15 cellular contexts compared by ENCODE assay signal in the genomic region with DNA sequence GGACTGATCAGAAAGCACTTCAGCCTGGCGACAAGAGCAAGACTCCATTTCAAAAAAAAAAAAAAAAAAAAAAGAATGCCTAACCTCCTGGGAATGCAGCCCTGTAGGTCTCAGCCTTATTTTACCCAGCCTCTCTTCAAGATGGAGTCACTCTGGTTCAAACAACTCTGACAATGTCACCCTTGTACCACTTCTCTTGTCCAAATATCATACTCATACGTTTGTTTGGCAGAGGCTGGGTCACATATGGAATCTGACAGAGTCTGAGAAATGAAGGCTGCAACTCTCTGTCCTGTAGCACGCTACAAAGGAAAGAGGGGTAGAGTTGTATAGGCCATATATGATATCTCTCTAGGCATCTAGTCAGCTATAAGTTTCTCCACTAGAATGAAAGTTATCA. TPM values are rescaled to one million over a fixed set of nuclear protein-coding genes. Genes with fewer than 3 reads are reported as not detected.
A peak's percentile ranks its signal among the peaks of the same experiment; 100 is the strongest.
DNase-seq lines count a peak whose midpoint lies in the region; TF ChIP-seq lines count a peak whose summit lies in the region.
"Had no signal": no experiment of that assay in that cellular context is flagged by ENCODE, and none has a peak within 500 bp of the region (broad histone marks: within the 10 kb centered on the region; RNA-seq: fewer than 3 reads in every experiment).

No MANE protein-coding gene starts in this region.

- intact Hi-C loops in activated CD4-positive, alpha-beta T cell treated with anti-CD3 and anti-CD28 coated beads, Interleukin-2, amount 10 ng/mL, durations not matched to agents 24 days and 14 days (cut with micrococcal nuclease): no loop called here

- H3K4me1 Mint-ChIP-seq in activated CD4-positive, alpha-beta T cell treated with anti-CD3 and anti-CD28 coated beads, Interleukin-2, amount 10 ng/mL, durations not matched to agents 24 days and 14 days: no peaks in the 10 kb centered on the region
- H3K4me1 Mint-ChIP-seq in endothelial cell (ENCODE audit: unreplicated experiment): peaks cover 16% of the 10 kb centered on the region
- H3K4me1 Mint-ChIP-seq in glutamatergic neuron (ENCODE audit: low read depth, unreplicated experiment): no peaks in the 10 kb centered on the region

- H3K27ac Mint-ChIP-seq in activated CD4-positive, alpha-beta T cell treated with anti-CD3 and anti-CD28 coated beads, Interleukin-2, amount 10 ng/mL, durations not matched to agents 24 days and 14 days: no peak overlapping the region
- no peak overlapping the region for H3K27ac Mint-ChIP-seq in endothelial cell (ENCODE audit: unreplicated experiment)
- no peak overlapping the region for H3K27ac Mint-ChIP-seq in glutamatergic neuron (ENCODE audit: unreplicated experiment)
- H3K27ac Mint-ChIP-seq: CD4-positive, alpha-beta memory T cell had no signal

- peak; percentile 37 for DNase-seq in activated CD4-positive, alpha-beta T cell treated with anti-CD3 and anti-CD28 coated beads, Interleukin-2, amount 10 ng/mL, durations not matched to agents 24 days and 14 days
- no peak for DNase-seq in activated CD4-positive, alpha-beta T cell treated with anti-CD3 and anti-CD28 coated beads for 48 hours
- DNase-seq in endothelial cell (ENCODE audit: low spot score) (no peak), glutamatergic neuron (no peak), SIG-M5 treated with dmso at 0.1 percent for 504 hours (lab: John Stamatoyannopoulos, UW; ENCODE audit: unreplicated experiment) (no peak), NCI-H510A treated with DMSO at 0.1 percent for 48 hours (lab: John Stamatoyannopoulos, UW) (no peak)
- DNase-seq in activated CD8-positive, alpha-beta memory T cell treated with anti-CD3 and anti-CD28 coated beads, Interleukin-2, amount 50 U/mL, for 4 hours: no peak
- DNase-seq: 8988T; BE2C; CD4-positive, alpha-beta memory T cell; DMS153; DMS79; GDM1; HCEC 1CT had no signal

- H4K20me1 ChIP-seq in Loucy (ENCODE audit: insufficient read depth, low read length, poor library complexity, severe bottlenecking): no peaks in the 10 kb centered on the region

- no peaks in the 10 kb centered on the region for H3K9me3 ChIP-seq in Loucy (ENCODE audit: insufficient read depth, low read depth, low read length)
- H3K9me3 ChIP-seq: BE2C had no signal

- no peak overlapping the region for H3K4me3 ChIP-seq in Loucy (ENCODE audit: low read length, poor library complexity, severe bottlenecking)

- no peaks in the 10 kb centered on the region for H3K36me3 Mint-ChIP-seq in activated CD4-positive, alpha-beta T cell treated with anti-CD3 and anti-CD28 coated beads, Interleukin-2, amount 10 ng/mL, durations not matched to agents 24 days and 14 days (ENCODE audit: low read depth)
- H3K36me3 Mint-ChIP-seq in endothelial cell (ENCODE audit: low read depth, unreplicated experiment) (no peaks in the 10 kb centered on the region), glutamatergic neuron (ENCODE audit: unreplicated experiment) (no peaks in the 10 kb centered on the region)
- H3K36me3 Mint-ChIP-seq: CD4-positive, alpha-beta memory T cell had no signal

- no peaks in the 10 kb centered on the region for H3K79me2 ChIP-seq in Loucy (ENCODE audit: insufficient read depth, low read length)

- no peaks in the 10 kb centered on the region for H3K9me2 ChIP-seq in Loucy (replicated peaks; ENCODE audit: low read depth, low read length)

- H3K9me3 Mint-ChIP-seq in activated CD4-positive, alpha-beta T cell treated with anti-CD3 and anti-CD28 coated beads, Interleukin-2, amount 10 ng/mL, durations not matched to agents 24 days and 14 days: peaks cover 10% of the 10 kb centered on the region
- H3K9me3 Mint-ChIP-seq in endothelial cell (ENCODE audit: unreplicated experiment) (no peaks in the 10 kb centered on the region), glutamatergic neuron (ENCODE audit: unreplicated experiment) (no peaks in the 10 kb centered on the region)

- no peaks in the 10 kb centered on the region for H3K4me1 ChIP-seq in Loucy (ENCODE audit: insufficient read depth, low read length, poor library complexity, severe bottlenecking)
- H3K4me1 ChIP-seq: BE2C had no signal

- H3K27me3 Mint-ChIP-seq in activated CD4-positive, alpha-beta T cell treated with anti-CD3 and anti-CD28 coated beads, Interleukin-2, amount 10 ng/mL, durations not matched to agents 24 days and 14 days: peaks cover 12% of the 10 kb centered on the region
- H3K27me3 Mint-ChIP-seq in endothelial cell (ENCODE audit: unreplicated experiment) (no peaks in the 10 kb centered on the region), glutamatergic neuron (ENCODE audit: unreplicated experiment) (no peaks in the 10 kb centered on the region)

- no peak overlapping the region for H3K4me2 ChIP-seq in Loucy (ENCODE audit: low read depth, low read length, poor library complexity, severe bottlenecking)

- H2AFZ ChIP-seq in Loucy (ENCODE audit: low read length): peak overlapping the region; percentile 48; the same call in 1 of the 2 replicates

- no peaks in the 10 kb centered on the region for H3F3A ChIP-seq in Loucy (ENCODE audit: low read depth)

- TF ChIP-seq CTCF in Loucy (conservative IDR thresholded peaks at IDR 0.05; ENCODE audit: low read length) (no peak), endothelial cell (IDR thresholded peaks at IDR 0.05; ENCODE audit: unreplicated experiment) (no peak), glutamatergic neuron (IDR thresholded peaks at IDR 0.05; ENCODE audit: partially characterized antibody, unreplicated experiment) (no peak)

- H3K4me3 Mint-ChIP-seq in activated CD4-positive, alpha-beta T cell treated with anti-CD3 and anti-CD28 coated beads, Interleukin-2, amount 10 ng/mL, durations not matched to agents 24 days and 14 days: no peak overlapping the region
- peak overlapping the region; percentile 2 for H3K4me3 Mint-ChIP-seq in endothelial cell (ENCODE audit: unreplicated experiment)
- H3K4me3 Mint-ChIP-seq in glutamatergic neuron (ENCODE audit: unreplicated experiment): no peak overlapping the region
- H3K4me3 Mint-ChIP-seq: CD4-positive, alpha-beta memory T cell had no signal

- H3K9ac ChIP-seq in Loucy (ENCODE audit: low read depth, low read length, poor library complexity, severe bottlenecking): no peak overlapping the region

- no peaks in the 10 kb centered on the region for H3K27me3 ChIP-seq in Loucy (ENCODE audit: insufficient read depth, low read length, poor library complexity, severe bottlenecking)

- H3K36me3 ChIP-seq in Loucy (ENCODE audit: insufficient read depth, low read length): no peaks in the 10 kb centered on the region
- H3K36me3 ChIP-seq: BE2C had no signal

RNA-seq across cellular contexts. Expression of gene GSAP, which starts 58.6 kb away (rescaled TPM):
- 2.1 and 2.8 TPM in 2 replicates for total RNA-seq in activated CD4-positive, alpha-beta T cell treated with anti-CD3 and anti-CD28 coated beads, Interleukin-2, amount 10 ng/mL, durations not matched to agents 24 days and 14 days
- total RNA-seq in endothelial cell (ENCODE audit: unreplicated experiment): 1.9 TPM
- total RNA-seq in glutamatergic neuron (ENCODE audit: unreplicated experiment): 0.76 TPM
